In the genomic region with DNA sequence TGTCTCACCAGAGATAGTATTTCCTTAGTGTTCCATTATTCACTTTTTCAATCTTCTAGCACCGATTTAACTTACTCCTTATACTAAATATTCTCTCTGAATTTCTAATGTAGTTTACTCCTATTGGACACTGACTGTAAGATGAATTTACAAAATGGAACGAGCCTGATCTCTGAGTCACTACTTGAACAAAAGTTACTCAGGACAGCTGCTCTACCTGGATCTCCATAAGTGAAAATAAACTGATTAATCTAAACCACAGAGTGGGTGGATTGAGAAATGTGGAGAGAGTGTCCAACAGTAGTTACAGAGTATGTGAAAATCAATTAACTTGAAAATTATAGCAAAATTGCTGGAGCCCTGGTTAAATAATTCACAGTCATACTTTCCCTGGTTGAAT, we compare ENCODE assay signal across 21 cellular contexts.
"Had no signal": no experiment of that assay in that cellular context is flagged by ENCODE, and none has a peak within 500 bp of the region (broad histone marks: within the 10 kb centered on the region; RNA-seq: fewer than 3 reads in every experiment).

No MANE protein-coding gene starts in this region.

- DNase-seq: IMR-90; Karpas-422; KG1; MM.1S; NCI-H1417 treated with DMSO at 0.1 percent for 48 hours; NCI-H146; NCI-H1694 treated with DMSO at 0.1 percent for 48 hours; NCI-H1930; NCI-H2171; NCI-H345; NCI-H446 treated with DMSO at 0.1 percent for 48 hours; NCI-H510A treated with DMSO at 0.1 percent for 48 hours; NCI-H526; NCI-H748 treated with DMSO at 0.1 percent for 48 hours; NK-92 treated with Interleukin-12 subunit alpha and Interleukin-12 subunit beta, amount 100 ng/mL, for 24 hours; PC-3; SHP77; SK-N-SH; SW 1271 had no signal

- H3K27ac ChIP-seq: RWPE1 had no signal

- FAIRE-seq: HepG2 had no signal

- H3K9me3 ChIP-seq: SK-N-SH had no signal
